In genomic region chr12:101490286-101490920, GRCh38 we compare ENCODE assay signal across 8 cellular contexts. TPM values are rescaled to one million over a fixed set of nuclear protein-coding genes. Genes with fewer than 3 reads are reported as not detected.
DNase-seq lines count a peak whose midpoint lies in the region; ATAC-seq and TF ChIP-seq lines count a peak whose summit lies in the region.

No MANE protein-coding gene starts in this region.

- peaks cover 1% of the 10 kb centered on the region for H3K27me3 Mint-ChIP-seq in activated naive CD4-positive, alpha-beta T cell treated with anti-CD3 and anti-CD28 coated beads for 36 hours (ENCODE audit: low read depth)
- peaks cover 15% of the 10 kb centered on the region for H3K27me3 Mint-ChIP-seq in activated CD8-positive, alpha-beta T cell treated with anti-CD3 and anti-CD28 coated beads for 36 hours
- no peaks in the 10 kb centered on the region for H3K27me3 Mint-ChIP-seq in T-helper 2 cell treated with Interferon-gamma antibody and Interleukin-4, amounts not matched to agents 5 μg/mL and 100 μg/mL, for 36 hours (ENCODE audit: low read depth)

- POLR2A ChIA-PET in activated CD8-positive, alpha-beta T cell treated with anti-CD3 and anti-CD28 coated beads for 36 hours (lab: Charles Lee) = no interaction called here

- intact Hi-C loops in activated naive CD4-positive, alpha-beta T cell treated with anti-CD3 and anti-CD28 coated beads for 36 hours (cut with micrococcal nuclease) = loop anchor here (1.0 to 2.0 kb wide), 3 partner anchors 269 to 349 kb away; partner anchors contain the start of gene GNPTAB
- intact Hi-C loops in activated CD8-positive, alpha-beta T cell treated with anti-CD3 and anti-CD28 coated beads for 36 hours (cut with micrococcal nuclease) = loop anchor here (10.0 kb wide), 2 partner anchors 254 to 354 kb away; no protein-coding TSS in a partner anchor
- intact Hi-C loops in right lobe of liver (cut with DNase I) = no loop called here

- no peaks in the 10 kb centered on the region for H3K9me3 ChIP-seq in right lobe of liver

- WGBS in right lobe of liver (ENCODE audit: insufficient coverage, low coverage, low lambda C conversion rate, missing lambda C conversion rate) = 7% methylated on average over 3 of the region's 3 CpGs

- peak; percentile 49 for ATAC-seq in activated CD8-positive, alpha-beta T cell treated with anti-CD3 and anti-CD28 coated beads for 36 hours
- peak; percentile 53 to 74 (median 68) for ATAC-seq in right lobe of liver
- no peak for ATAC-seq in GM21515 (IDR thresholded peaks at IDR 0.05; ENCODE audit: unreplicated experiment)
- no peak for ATAC-seq in HG03045 (IDR thresholded peaks at IDR 0.05; ENCODE audit: unreplicated experiment)

- H3K4me1 Mint-ChIP-seq in activated naive CD4-positive, alpha-beta T cell treated with anti-CD3 and anti-CD28 coated beads for 36 hours (ENCODE audit: low read depth) = no peaks in the 10 kb centered on the region
- no peaks in the 10 kb centered on the region for H3K4me1 Mint-ChIP-seq in activated CD8-positive, alpha-beta T cell treated with anti-CD3 and anti-CD28 coated beads for 36 hours (ENCODE audit: low read depth)
- no peaks in the 10 kb centered on the region for H3K4me1 Mint-ChIP-seq in T-helper 2 cell treated with Interferon-gamma antibody and Interleukin-4, amounts not matched to agents 5 μg/mL and 100 μg/mL, for 36 hours (ENCODE audit: low read depth)

- no peaks in the 10 kb centered on the region for H3K36me3 Mint-ChIP-seq in activated naive CD4-positive, alpha-beta T cell treated with anti-CD3 and anti-CD28 coated beads for 36 hours (ENCODE audit: low read depth)
- H3K36me3 Mint-ChIP-seq in activated CD8-positive, alpha-beta T cell treated with anti-CD3 and anti-CD28 coated beads for 36 hours (ENCODE audit: low read depth) = no peaks in the 10 kb centered on the region
- no peaks in the 10 kb centered on the region for H3K36me3 Mint-ChIP-seq in T-helper 2 cell treated with Interferon-gamma antibody and Interleukin-4, amounts not matched to agents 5 μg/mL and 100 μg/mL, for 36 hours (ENCODE audit: low read depth)

- H3K9me3 Mint-ChIP-seq in activated naive CD4-positive, alpha-beta T cell treated with anti-CD3 and anti-CD28 coated beads for 36 hours = no peaks in the 10 kb centered on the region
- H3K9me3 Mint-ChIP-seq in activated CD8-positive, alpha-beta T cell treated with anti-CD3 and anti-CD28 coated beads for 36 hours = no peaks in the 10 kb centered on the region
- no peaks in the 10 kb centered on the region for H3K9me3 Mint-ChIP-seq in T-helper 2 cell treated with Interferon-gamma antibody and Interleukin-4, amounts not matched to agents 5 μg/mL and 100 μg/mL, for 36 hours

- DNase-seq in activated naive CD4-positive, alpha-beta T cell treated with anti-CD3 and anti-CD28 coated beads for 36 hours = peak; percentile 48
- no peak for DNase-seq in activated naive CD4-positive, alpha-beta T cell treated with Interleukin-2 at 50 U/mL for 16 hours
- DNase-seq in NCI-H1105 (lab: John Stamatoyannopoulos, UW) (peak; percentile 29), right lobe of liver (no peak)
- peak; percentile 35 for DNase-seq in activated CD8-positive, alpha-beta T cell treated with anti-CD3 and anti-CD28 coated beads for 36 hours
- no peak for DNase-seq in T-helper 2 cell treated with Interferon-gamma antibody and Interleukin-4, amounts not matched to agents 5 μg/mL and 100 μg/mL, for 36 hours (ENCODE audit: low spot score)

- no peak overlapping the region for H3K4me3 Mint-ChIP-seq in activated naive CD4-positive, alpha-beta T cell treated with anti-CD3 and anti-CD28 coated beads for 36 hours
- H3K4me3 Mint-ChIP-seq in activated CD8-positive, alpha-beta T cell treated with anti-CD3 and anti-CD28 coated beads for 36 hours = no peak overlapping the region
- no peak overlapping the region for H3K4me3 Mint-ChIP-seq in T-helper 2 cell treated with Interferon-gamma antibody and Interleukin-4, amounts not matched to agents 5 μg/mL and 100 μg/mL, for 36 hours

- H3K27me3 ChIP-seq in right lobe of liver = no peaks in the 10 kb centered on the region

- no peaks in the 10 kb centered on the region for H3K36me3 ChIP-seq in right lobe of liver

- no peak overlapping the region for H3K27ac ChIP-seq in right lobe of liver

- H3K4me1 ChIP-seq in right lobe of liver = no peaks in the 10 kb centered on the region

- CTCF ChIA-PET in activated naive CD4-positive, alpha-beta T cell treated with anti-CD3 and anti-CD28 coated beads for 36 hours (lab: Charles Lee) = interaction anchor here (0.5 to 1.3 kb wide), 4 partner anchors 67 to 935 kb away, joined by 3 to 6 read pairs (median 4); no protein-coding TSS in a partner anchor
- CTCF ChIA-PET in activated CD8-positive, alpha-beta T cell treated with anti-CD3 and anti-CD28 coated beads for 36 hours (lab: Charles Lee) = interaction anchor here (0.7 to 1.4 kb wide), 3 partner anchors 10 to 350 kb away, joined by 3 read pairs; no protein-coding TSS in a partner anchor

- TF ChIP-seq CTCF in activated CD8-positive, alpha-beta T cell treated with anti-CD3 and anti-CD28 coated beads for 36 hours (IDR thresholded peaks at IDR 0.05) = peak; percentile 54
- TF ChIP-seq CTCF in right lobe of liver (IDR thresholded peaks at IDR 0.05) = peak; percentile 27 to 42 (median 31)

- TF ChIP-seq POLR2A in right lobe of liver (IDR thresholded peaks at IDR 0.05) = no peak

- H3K27ac Mint-ChIP-seq in activated naive CD4-positive, alpha-beta T cell treated with anti-CD3 and anti-CD28 coated beads for 36 hours = no peak overlapping the region
- no peak overlapping the region for H3K27ac Mint-ChIP-seq in activated CD8-positive, alpha-beta T cell treated with anti-CD3 and anti-CD28 coated beads for 36 hours
- H3K27ac Mint-ChIP-seq in T-helper 2 cell treated with Interferon-gamma antibody and Interleukin-4, amounts not matched to agents 5 μg/mL and 100 μg/mL, for 36 hours = no peak overlapping the region

- no peak overlapping the region for H3K4me3 ChIP-seq in right lobe of liver

RNA-seq across cellular contexts. Expression of gene SPIC, which starts 15.3 kb away (rescaled TPM):
- not detected for total RNA-seq in activated naive CD4-positive, alpha-beta T cell treated with anti-CD3 and anti-CD28 coated beads for 36 hours
- total RNA-seq in activated CD8-positive, alpha-beta T cell treated with anti-CD3 and anti-CD28 coated beads for 36 hours = not detected
- 1 to 10 TPM in 4 of 6 experiments, under 1 TPM in 2; 0.43 to 7.1 (median 1.4) TPM for total RNA-seq in right lobe of liver

Comparison
In these comparisons a context has a peak if more than half of its experiments do, and no peak if none do; other contexts are left out.
1. DNase-seq: peak in activated naive CD4-positive, alpha-beta T cell treated with anti-CD3 and anti-CD28 coated beads for 36 hours (single experiment), NCI-H1105 (single experiment) and activated CD8-positive, alpha-beta T cell treated with anti-CD3 and anti-CD28 coated beads for 36 hours (single experiment); none in activated naive CD4-positive, alpha-beta T cell treated with Interleukin-2 at 50 U/mL for 16 hours (single experiment), right lobe of liver (0 of 3) and T-helper 2 cell treated with Interferon-gamma antibody and Interleukin-4, amounts not matched to agents 5 μg/mL and 100 μg/mL, for 36 hours (single experiment).
2. ATAC-seq: peak in activated CD8-positive, alpha-beta T cell treated with anti-CD3 and anti-CD28 coated beads for 36 hours (single experiment) and right lobe of liver (4 of 4); none in GM21515 (single experiment) and HG03045 (single experiment).
3. intact Hi-C loops: an anchor here in activated naive CD4-positive, alpha-beta T cell treated with anti-CD3 and anti-CD28 coated beads for 36 hours (1.0 to 2.0 kb wide) and activated CD8-positive, alpha-beta T cell treated with anti-CD3 and anti-CD28 coated beads for 36 hours (10.0 kb wide); none called in right lobe of liver.